Comparison of ENCODE assay signal across 1 cellular context in the genomic region with DNA sequence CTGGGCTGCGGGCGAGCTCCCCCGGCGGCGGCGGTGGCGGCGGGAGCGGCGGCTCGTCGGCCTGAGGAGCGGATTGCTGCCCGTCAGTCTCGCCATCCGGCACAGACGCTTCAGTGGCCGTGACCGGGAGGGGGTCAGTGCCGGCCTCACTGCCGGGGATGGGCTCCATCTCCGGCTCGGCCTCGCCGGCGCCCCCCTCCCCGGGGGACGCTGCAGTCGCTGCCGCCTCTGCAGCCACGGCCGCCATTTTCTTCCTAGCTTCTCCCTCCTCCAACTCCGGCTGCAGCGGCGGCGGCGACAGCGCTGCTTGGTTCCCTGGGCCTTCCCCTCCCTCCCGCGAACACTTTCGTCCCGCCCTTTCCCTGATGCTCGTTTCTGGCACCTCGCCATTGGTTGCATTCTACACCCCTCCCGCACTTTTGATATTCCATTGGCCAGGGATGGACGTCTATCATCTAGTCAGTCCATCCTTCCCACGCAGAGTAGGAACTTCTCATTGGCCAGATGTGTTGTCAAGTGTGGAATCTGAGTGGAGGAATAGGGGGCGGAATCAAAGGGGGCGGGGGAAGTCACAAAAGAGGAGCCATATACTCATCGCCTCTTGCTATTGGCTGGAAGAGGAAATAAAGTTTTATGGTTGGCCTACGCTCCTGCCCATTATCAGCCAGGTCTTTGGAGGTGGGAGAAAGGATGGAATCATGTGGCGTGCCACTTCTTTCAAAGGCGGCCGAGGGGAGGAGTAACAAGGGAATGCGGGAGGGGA.
A peak's percentile ranks its signal among the peaks of the same experiment; 100 is the strongest.
TF ChIP-seq lines count a peak whose summit lies in the region.

Gene PWWP2A, minus strand, starts transcription at position 309 of the 763 bp plus-strand sequence. Its CDS starts 62 bp downstream, at position 247.

TF ChIP-seq in K562, 482 proteins besides CTCF, POLR2A, EP300 and RAD21 (continued from another document and continues in another):
- no peak for TF ChIP-seq HMBOX1 (IDR thresholded peaks at IDR 0.05)
- no peak for TF ChIP-seq SAFB (IDR thresholded peaks at IDR 0.05; ENCODE audit: borderline replicate concordance, low read depth, low read length)
- TF ChIP-seq SNRNP70 (optimal IDR thresholded peaks at IDR 0.05; ENCODE audit: low read depth, low read length), result no peak
- no peak for TF ChIP-seq HOXB6 (CRISPR knock-in tag; IDR thresholded peaks at IDR 0.05; ENCODE audit: borderline replicate concordance)
- TF ChIP-seq SIX5 (IDR thresholded peaks at IDR 0.05; ENCODE audit: borderline replicate concordance in 1 of 2, insufficient read depth in 1 of 2, low read depth in 1 of 2, low read length in 2 of 2), result no peak
- TF ChIP-seq TGIF2 (CRISPR knock-in tag; IDR thresholded peaks at IDR 0.05), result no peak; the same call in 1 of the 2 replicates
- TF ChIP-seq BMI1 (IDR thresholded peaks at IDR 0.05; ENCODE audit: low read length), result no peak
- no peak for TF ChIP-seq HNRNPUL1 (IDR thresholded peaks at IDR 0.05; ENCODE audit: low read length)
- no peak for TF ChIP-seq KDM1A (IDR thresholded peaks at IDR 0.05)
- no peak for TF ChIP-seq TEAD2 (tag; IDR thresholded peaks at IDR 0.05)
- TF ChIP-seq PPARD (CRISPR knock-in tag; IDR thresholded peaks at IDR 0.05), result no peak
- no peak for TF ChIP-seq HNRNPK (IDR thresholded peaks at IDR 0.05; ENCODE audit: low read depth, low read length, poor library complexity, severe bottlenecking)
- peak; percentile 57 for TF ChIP-seq PBX2 (CRISPR knock-in tag; IDR thresholded peaks at IDR 0.05; ENCODE audit: low read depth)
- peak; percentile 100 for TF ChIP-seq PBX2 (tag; conservative IDR thresholded peaks at IDR 0.05; ENCODE audit: low read depth)
- TF ChIP-seq, protein P1, sequence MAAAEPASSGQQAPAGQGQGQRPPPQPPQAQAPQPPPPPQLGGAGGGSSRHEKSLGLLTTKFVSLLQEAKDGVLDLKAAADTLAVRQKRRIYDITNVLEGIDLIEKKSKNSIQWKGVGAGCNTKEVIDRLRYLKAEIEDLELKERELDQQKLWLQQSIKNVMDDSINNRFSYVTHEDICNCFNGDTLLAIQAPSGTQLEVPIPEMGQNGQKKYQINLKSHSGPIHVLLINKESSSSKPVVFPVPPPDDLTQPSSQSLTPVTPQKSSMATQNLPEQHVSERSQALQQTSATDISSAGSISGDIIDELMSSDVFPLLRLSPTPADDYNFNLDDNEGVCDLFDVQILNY (CRISPR knock-in tag; IDR thresholded peaks at IDR 0.05), result no peak
- TF ChIP-seq CHAMP1 (IDR thresholded peaks at IDR 0.05), result no peak
- TF ChIP-seq CCNT2 (IDR thresholded peaks at IDR 0.05; ENCODE audit: borderline replicate concordance, extremely low read depth, insufficient read length, low read depth, low read length), result peak; percentile 55
- 0 out of 2 replicates have a peak, but pooled peaks have one; percentile 50 for TF ChIP-seq HDGF (IDR thresholded peaks at IDR 0.05)
- TF ChIP-seq, protein P2, sequence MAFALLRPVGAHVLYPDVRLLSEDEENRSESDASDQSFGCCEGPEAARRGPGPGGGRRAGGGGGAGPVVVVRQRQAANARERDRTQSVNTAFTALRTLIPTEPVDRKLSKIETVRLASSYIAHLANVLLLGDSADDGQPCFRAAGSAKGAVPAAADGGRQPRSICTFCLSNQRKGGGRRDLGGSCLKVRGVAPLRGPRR (CRISPR knock-in tag; IDR thresholded peaks at IDR 0.05), result no peak
- no peak for TF ChIP-seq CBX1 (IDR thresholded peaks at IDR 0.05; ENCODE audit: low read depth)
- no peak for TF ChIP-seq HNRNPL (IDR thresholded peaks at IDR 0.05; ENCODE audit: low read depth, low read length)
- TF ChIP-seq HDAC2 (IDR thresholded peaks at IDR 0.05), result no peak
- TF ChIP-seq ZNF407 (IDR thresholded peaks at IDR 0.05; ENCODE audit: low read depth), result no peak
- TF ChIP-seq MCM2 (IDR thresholded peaks at IDR 0.05; ENCODE audit: low read depth), result no peak
- no peak for TF ChIP-seq ZFPM2 (CRISPR knock-in tag; IDR thresholded peaks at IDR 0.05)
- TF ChIP-seq TAF9B (IDR thresholded peaks at IDR 0.05; ENCODE audit: partially characterized antibody), result peak; percentile 81
- TF ChIP-seq RAD51 (IDR thresholded peaks at IDR 0.05; ENCODE audit: borderline replicate concordance, low read depth), result peak; percentile 61; the same call in 1 of the 2 replicates
- TF ChIP-seq ZNF277 (CRISPR knock-in tag; IDR thresholded peaks at IDR 0.05; ENCODE audit: borderline replicate concordance), result no peak
- no peak for TF ChIP-seq ZNF785 (CRISPR knock-in tag; IDR thresholded peaks at IDR 0.05)
- no peak for TF ChIP-seq TRIM25 (IDR thresholded peaks at IDR 0.05; ENCODE audit: borderline replicate concordance)
- TF ChIP-seq CTBP1 (IDR thresholded peaks at IDR 0.05; ENCODE audit: borderline replicate concordance), result peak; percentile 80; the same call in 1 of the 2 replicates
- no peak for TF ChIP-seq CBFA2T2 (conservative IDR thresholded peaks at IDR 0.05)
